Comparison of ENCODE assay signal across 1 cellular context in the genomic region with DNA sequence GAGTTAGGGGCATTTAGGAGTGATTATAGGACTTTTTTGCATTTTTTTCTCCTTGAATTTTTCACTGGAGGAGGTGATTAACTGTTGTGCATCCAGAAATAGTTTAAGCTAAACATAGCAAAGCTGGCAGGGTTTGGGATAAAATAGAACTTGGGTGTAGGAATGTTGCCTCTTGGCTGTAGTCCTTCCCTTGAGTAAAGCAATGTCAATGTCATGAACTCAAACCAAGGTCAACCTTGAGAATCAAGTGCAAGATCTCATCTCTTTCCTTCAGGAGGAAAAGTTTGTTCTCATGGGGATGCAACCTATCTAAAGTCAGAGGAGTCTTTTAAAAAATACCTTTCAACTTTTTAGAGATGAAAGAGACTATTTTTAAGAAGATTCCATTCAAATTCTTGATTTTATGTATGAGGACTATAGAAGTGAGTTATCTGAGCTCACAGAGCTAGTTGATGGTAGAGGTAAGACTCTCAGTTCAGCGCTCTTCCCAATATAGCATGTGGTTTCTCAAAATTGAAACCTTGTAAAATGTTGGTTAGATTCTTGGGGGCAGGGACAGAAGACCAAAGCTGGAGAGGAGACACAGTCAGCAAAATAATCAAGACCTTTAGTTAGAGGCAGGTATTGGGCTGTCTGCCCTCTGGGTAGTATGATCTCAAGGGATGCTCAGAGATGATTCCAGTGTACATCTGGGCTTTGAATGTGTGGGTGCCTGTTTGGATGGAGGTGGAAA.
TF ChIP-seq lines count a peak whose summit lies in the region.

No MANE protein-coding gene starts in this region.

TF ChIP-seq in SK-N-SH, 30 proteins besides CTCF, POLR2A, EP300 and RAD21 (continued from another document):
- TF ChIP-seq, protein P1, sequence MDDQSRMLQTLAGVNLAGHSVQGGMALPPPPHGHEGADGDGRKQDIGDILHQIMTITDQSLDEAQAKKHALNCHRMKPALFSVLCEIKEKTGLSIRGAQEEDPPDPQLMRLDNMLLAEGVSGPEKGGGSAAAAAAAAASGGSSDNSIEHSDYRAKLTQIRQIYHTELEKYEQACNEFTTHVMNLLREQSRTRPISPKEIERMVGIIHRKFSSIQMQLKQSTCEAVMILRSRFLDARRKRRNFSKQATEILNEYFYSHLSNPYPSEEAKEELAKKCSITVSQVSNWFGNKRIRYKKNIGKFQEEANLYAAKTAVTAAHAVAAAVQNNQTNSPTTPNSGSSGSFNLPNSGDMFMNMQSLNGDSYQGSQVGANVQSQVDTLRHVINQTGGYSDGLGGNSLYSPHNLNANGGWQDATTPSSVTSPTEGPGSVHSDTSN (IDR thresholded peaks at IDR 0.05): no peak
- TF ChIP-seq, protein P2, sequence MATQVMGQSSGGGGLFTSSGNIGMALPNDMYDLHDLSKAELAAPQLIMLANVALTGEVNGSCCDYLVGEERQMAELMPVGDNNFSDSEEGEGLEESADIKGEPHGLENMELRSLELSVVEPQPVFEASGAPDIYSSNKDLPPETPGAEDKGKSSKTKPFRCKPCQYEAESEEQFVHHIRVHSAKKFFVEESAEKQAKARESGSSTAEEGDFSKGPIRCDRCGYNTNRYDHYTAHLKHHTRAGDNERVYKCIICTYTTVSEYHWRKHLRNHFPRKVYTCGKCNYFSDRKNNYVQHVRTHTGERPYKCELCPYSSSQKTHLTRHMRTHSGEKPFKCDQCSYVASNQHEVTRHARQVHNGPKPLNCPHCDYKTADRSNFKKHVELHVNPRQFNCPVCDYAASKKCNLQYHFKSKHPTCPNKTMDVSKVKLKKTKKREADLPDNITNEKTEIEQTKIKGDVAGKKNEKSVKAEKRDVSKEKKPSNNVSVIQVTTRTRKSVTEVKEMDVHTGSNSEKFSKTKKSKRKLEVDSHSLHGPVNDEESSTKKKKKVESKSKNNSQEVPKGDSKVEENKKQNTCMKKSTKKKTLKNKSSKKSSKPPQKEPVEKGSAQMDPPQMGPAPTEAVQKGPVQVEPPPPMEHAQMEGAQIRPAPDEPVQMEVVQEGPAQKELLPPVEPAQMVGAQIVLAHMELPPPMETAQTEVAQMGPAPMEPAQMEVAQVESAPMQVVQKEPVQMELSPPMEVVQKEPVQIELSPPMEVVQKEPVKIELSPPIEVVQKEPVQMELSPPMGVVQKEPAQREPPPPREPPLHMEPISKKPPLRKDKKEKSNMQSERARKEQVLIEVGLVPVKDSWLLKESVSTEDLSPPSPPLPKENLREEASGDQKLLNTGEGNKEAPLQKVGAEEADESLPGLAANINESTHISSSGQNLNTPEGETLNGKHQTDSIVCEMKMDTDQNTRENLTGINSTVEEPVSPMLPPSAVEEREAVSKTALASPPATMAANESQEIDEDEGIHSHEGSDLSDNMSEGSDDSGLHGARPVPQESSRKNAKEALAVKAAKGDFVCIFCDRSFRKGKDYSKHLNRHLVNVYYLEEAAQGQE (IDR thresholded peaks at IDR 0.05; ENCODE audit: low read depth, low read length): no peak
- TF ChIP-seq SMC3 (IDR thresholded peaks at IDR 0.05; ENCODE audit: low read depth, low read length) (no peak), MAX (IDR thresholded peaks at IDR 0.05; ENCODE audit: low read depth) (no peak), NFIC (IDR thresholded peaks at IDR 0.05; ENCODE audit: borderline replicate concordance) (no peak), ELF1 (IDR thresholded peaks at IDR 0.05) (no peak), SIN3A (IDR thresholded peaks at IDR 0.05; ENCODE audit: borderline replicate concordance, low read depth, low read length) (no peak), FOXM1 (IDR thresholded peaks at IDR 0.05; ENCODE audit: low read depth) (no peak), MEF2A (IDR thresholded peaks at IDR 0.05; ENCODE audit: borderline replicate concordance, low read depth) (no peak), YY1 (IDR thresholded peaks at IDR 0.05; ENCODE audit: low read depth) (no peak), MXI1 (IDR thresholded peaks at IDR 0.05; ENCODE audit: low read depth, low read length) (no peak), TEAD4 (IDR thresholded peaks at IDR 0.05; ENCODE audit: borderline replicate concordance, insufficient read depth) (no peak), RCOR1 (IDR thresholded peaks at IDR 0.05; ENCODE audit: low read length) (no peak)
- TF ChIP-seq, protein P3, sequence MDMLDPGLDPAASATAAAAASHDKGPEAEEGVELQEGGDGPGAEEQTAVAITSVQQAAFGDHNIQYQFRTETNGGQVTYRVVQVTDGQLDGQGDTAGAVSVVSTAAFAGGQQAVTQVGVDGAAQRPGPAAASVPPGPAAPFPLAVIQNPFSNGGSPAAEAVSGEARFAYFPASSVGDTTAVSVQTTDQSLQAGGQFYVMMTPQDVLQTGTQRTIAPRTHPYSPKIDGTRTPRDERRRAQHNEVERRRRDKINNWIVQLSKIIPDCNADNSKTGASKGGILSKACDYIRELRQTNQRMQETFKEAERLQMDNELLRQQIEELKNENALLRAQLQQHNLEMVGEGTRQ (IDR thresholded peaks at IDR 0.05; ENCODE audit: borderline replicate concordance, low read depth, low read length): no peak
- TF ChIP-seq, protein P4, sequence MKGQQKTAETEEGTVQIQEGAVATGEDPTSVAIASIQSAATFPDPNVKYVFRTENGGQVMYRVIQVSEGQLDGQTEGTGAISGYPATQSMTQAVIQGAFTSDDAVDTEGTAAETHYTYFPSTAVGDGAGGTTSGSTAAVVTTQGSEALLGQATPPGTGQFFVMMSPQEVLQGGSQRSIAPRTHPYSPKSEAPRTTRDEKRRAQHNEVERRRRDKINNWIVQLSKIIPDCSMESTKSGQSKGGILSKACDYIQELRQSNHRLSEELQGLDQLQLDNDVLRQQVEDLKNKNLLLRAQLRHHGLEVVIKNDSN (IDR thresholded peaks at IDR 0.05; ENCODE audit: borderline replicate concordance, low read depth): no peak
